Comparison of ENCODE assay signal across 25 cellular contexts in the genomic region with DNA sequence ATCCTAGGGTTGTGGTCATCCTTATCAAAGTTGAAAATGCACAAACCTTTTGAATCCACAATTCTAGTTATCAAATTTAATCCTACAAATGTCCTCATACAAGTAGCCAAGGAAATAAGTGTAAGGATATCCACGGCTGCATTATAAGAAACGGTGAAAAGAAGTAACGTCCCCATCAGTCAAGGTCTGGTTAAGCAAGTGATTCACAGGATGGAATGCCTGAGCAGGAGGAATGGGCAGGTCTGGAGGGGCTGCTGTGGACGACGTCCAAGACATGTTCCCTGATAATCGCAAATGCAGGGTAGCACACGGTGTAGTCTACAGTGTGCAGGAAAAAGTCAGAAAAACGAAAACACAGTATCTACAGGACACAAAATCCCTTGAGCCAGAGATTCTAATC.
DNase-seq lines count a peak whose midpoint lies in the region; ATAC-seq, FAIRE-seq and TF ChIP-seq lines count a peak whose summit lies in the region.
"Had no signal": no experiment of that assay in that cellular context is flagged by ENCODE, and none has a peak within 500 bp of the region (broad histone marks: within the 10 kb centered on the region; RNA-seq: fewer than 3 reads in every experiment).

No MANE protein-coding gene starts in this region.

- H3K79me2 ChIP-seq in astrocyte (ENCODE audit: insufficient read depth, low read length) = no peaks in the 10 kb centered on the region

- peaks cover 26% of the 10 kb centered on the region for H3K36me3 Mint-ChIP-seq in WTC11
- peaks cover 25% of the 10 kb centered on the region for H3K36me3 Mint-ChIP-seq in astrocyte (ENCODE audit: low read depth, unreplicated experiment)
- H3K36me3 Mint-ChIP-seq in activated CD8-positive, alpha-beta T cell treated with anti-CD3 and anti-CD28 coated beads for 36 hours (ENCODE audit: low read depth) = no peaks in the 10 kb centered on the region

- CTCF ChIA-PET in WTC11 (lab: Charles Lee) = interaction anchor here (0.6 to 1.6 kb wide), 2 partner anchors 35 to 43 kb away, joined by 3 to 4 read pairs; no protein-coding TSS in a partner anchor
- CTCF ChIA-PET in activated CD8-positive, alpha-beta T cell treated with anti-CD3 and anti-CD28 coated beads for 36 hours (lab: Charles Lee) = no interaction called here

- no peak overlapping the region for H3K4me3 ChIP-seq in astrocyte (ENCODE audit: insufficient read depth, low read depth, low read length)
- H3K4me3 ChIP-seq in ovary = no peak overlapping the region
- H3K4me3 ChIP-seq: K562, SJCRH30 had no signal

- no peak overlapping the region for H3K4me2 ChIP-seq in astrocyte (ENCODE audit: low read length)

- H3K9me3 ChIP-seq in astrocyte (ENCODE audit: insufficient read depth, low read depth, low read length) (no peaks in the 10 kb centered on the region), ovary (no peaks in the 10 kb centered on the region)
- H3K9me3 ChIP-seq: SJCRH30 had no signal

- H3K36me3 ChIP-seq in astrocyte (ENCODE audit: insufficient read depth, low read length) (no peaks in the 10 kb centered on the region), ovary (no peaks in the 10 kb centered on the region)
- H3K36me3 ChIP-seq: SJCRH30 had no signal

- H3K27ac ChIP-seq in astrocyte (ENCODE audit: low read depth, low read length) (no peak overlapping the region), ovary (no peak overlapping the region)
- H3K27ac ChIP-seq: SJCRH30 had no signal

- DNase-seq in WTC11 (ENCODE audit: low spot score) (peak; percentile 1), astrocyte (ENCODE audit: low read depth) (peak; percentile 3), left lobe of liver (ENCODE audit: low spot score) (peak; percentile 15), ovary (peak in 3 of 5 donors; percentile 4 to 32 (median 25)), frontal cortex (ENCODE audit: low spot score in 2 of 2) (no peak), NCI-H1417 treated with DMSO at 0.1 percent for 48 hours (lab: John Stamatoyannopoulos, UW) (no peak)
- no peak for DNase-seq in activated CD8-positive, alpha-beta T cell treated with anti-CD3 and anti-CD28 coated beads for 36 hours
- DNase-seq: C1 segment of cervical spinal cord; CD4-positive, alpha-beta memory T cell; COR-L47; DMS53; GOT3; Kasumi-1; NCI-H1694; NCI-H2029 treated with DMSO at 0.1 percent for 48 hours; NCI-H446 treated with DMSO at 0.1 percent for 48 hours; NCI-H526; NCI-H82; NK-92 treated with Interleukin-12 subunit alpha and Interleukin-12 subunit beta, amount 100 ng/mL, for 24 hours; PC-3; SJCRH30 had no signal

- intact Hi-C loops in ovary (cut with DNase I) = no loop called here
- intact Hi-C loops in activated CD8-positive, alpha-beta T cell treated with anti-CD3 and anti-CD28 coated beads for 36 hours (cut with micrococcal nuclease) = no loop called here

- no peaks in the 10 kb centered on the region for H4K20me1 ChIP-seq in astrocyte (ENCODE audit: insufficient read depth, low read length)

- WGBS in ovary, 3 donors = 5 to 19% (median 16%) methylated on average over 8 of the region's 8 CpGs

- H3K27ac Mint-ChIP-seq in WTC11 = no peak overlapping the region
- H3K27ac Mint-ChIP-seq in astrocyte (ENCODE audit: unreplicated experiment) = no peak overlapping the region
- H3K27ac Mint-ChIP-seq in activated CD8-positive, alpha-beta T cell treated with anti-CD3 and anti-CD28 coated beads for 36 hours = no peak overlapping the region
- H3K27ac Mint-ChIP-seq: CD4-positive, alpha-beta memory T cell had no signal

- no peaks in the 10 kb centered on the region for H3K27me3 ChIP-seq in astrocyte (ENCODE audit: insufficient read depth, low read length)
- no peaks in the 10 kb centered on the region for H3K27me3 ChIP-seq in ovary
- H3K27me3 ChIP-seq: SJCRH30 had no signal

- H3K27me3 Mint-ChIP-seq in WTC11 (ENCODE audit: low read depth) = peaks cover 5% of the 10 kb centered on the region
- peaks cover 2% of the 10 kb centered on the region for H3K27me3 Mint-ChIP-seq in astrocyte (ENCODE audit: low read depth, unreplicated experiment)
- H3K27me3 Mint-ChIP-seq in activated CD8-positive, alpha-beta T cell treated with anti-CD3 and anti-CD28 coated beads for 36 hours = no peaks in the 10 kb centered on the region

- no peak for TF ChIP-seq EP300 in ovary (IDR thresholded peaks at IDR 0.05)

- H3K4me1 ChIP-seq in astrocyte (ENCODE audit: insufficient read depth, low read length) = no peaks in the 10 kb centered on the region
- peaks cover 13% of the 10 kb centered on the region for H3K4me1 ChIP-seq in ovary (ENCODE audit: insufficient read depth)
- H3K4me1 ChIP-seq: SJCRH30 had no signal

- TF ChIP-seq POLR2A in ovary (IDR thresholded peaks at IDR 0.05) = no peak

- TF ChIP-seq CTCF in WTC11 (IDR thresholded peaks at IDR 0.05) = no peak
- no peak for TF ChIP-seq CTCF in astrocyte (IDR thresholded peaks at IDR 0.05; ENCODE audit: insufficient read depth, low read depth, low read length)
- no peak for TF ChIP-seq CTCF in ovary (IDR thresholded peaks at IDR 0.05)
- TF ChIP-seq CTCF in activated CD8-positive, alpha-beta T cell treated with anti-CD3 and anti-CD28 coated beads for 36 hours (IDR thresholded peaks at IDR 0.05) = no peak

- peaks cover 25% of the 10 kb centered on the region for H3K9me3 Mint-ChIP-seq in WTC11
- H3K9me3 Mint-ChIP-seq in astrocyte (ENCODE audit: unreplicated experiment) = peaks cover 23% of the 10 kb centered on the region
- peaks cover 10% of the 10 kb centered on the region for H3K9me3 Mint-ChIP-seq in activated CD8-positive, alpha-beta T cell treated with anti-CD3 and anti-CD28 coated beads for 36 hours

- no peak overlapping the region for H2AFZ ChIP-seq in astrocyte (ENCODE audit: low read depth, low read length)

- H3K4me3 Mint-ChIP-seq in WTC11 = no peak overlapping the region
- H3K4me3 Mint-ChIP-seq in astrocyte (ENCODE audit: unreplicated experiment) = no peak overlapping the region
- no peak overlapping the region for H3K4me3 Mint-ChIP-seq in activated CD8-positive, alpha-beta T cell treated with anti-CD3 and anti-CD28 coated beads for 36 hours
- H3K4me3 Mint-ChIP-seq: CD4-positive, alpha-beta memory T cell had no signal

- FAIRE-seq in astrocyte (lab: Jason Lieb, UNC) (no peak), frontal cortex (lab: Jason Lieb, UNC) (no peak)
- FAIRE-seq: G401.6, HTR-8/SVneo, K562 had no signal

- ATAC-seq in WTC11 = no peak
- ATAC-seq in left lobe of liver = no peak
- ATAC-seq in GM21526 (IDR thresholded peaks at IDR 0.05; ENCODE audit: low FRiP score, unreplicated experiment) = no peak
- ATAC-seq in activated CD8-positive, alpha-beta T cell treated with anti-CD3 and anti-CD28 coated beads for 36 hours = no peak
- ATAC-seq: K562, PC-3 had no signal

- H3K4me1 Mint-ChIP-seq in WTC11 (peaks cover 30% of the 10 kb centered on the region), astrocyte (ENCODE audit: low read depth, unreplicated experiment) (peaks cover 12% of the 10 kb centered on the region)
- H3K4me1 Mint-ChIP-seq in activated CD8-positive, alpha-beta T cell treated with anti-CD3 and anti-CD28 coated beads for 36 hours (ENCODE audit: low read depth) = no peaks in the 10 kb centered on the region

- H3K9ac ChIP-seq in astrocyte (ENCODE audit: low read length) = no peak overlapping the region

- POLR2A ChIA-PET in WTC11 (lab: Charles Lee) = no interaction called here
- POLR2A ChIA-PET in activated CD8-positive, alpha-beta T cell treated with anti-CD3 and anti-CD28 coated beads for 36 hours (lab: Charles Lee) = no interaction called here

TF ChIP-seq in WTC11, 78 proteins besides CTCF, POLR2A, EP300 and RAD21:
- TF ChIP-seq, protein P1, sequence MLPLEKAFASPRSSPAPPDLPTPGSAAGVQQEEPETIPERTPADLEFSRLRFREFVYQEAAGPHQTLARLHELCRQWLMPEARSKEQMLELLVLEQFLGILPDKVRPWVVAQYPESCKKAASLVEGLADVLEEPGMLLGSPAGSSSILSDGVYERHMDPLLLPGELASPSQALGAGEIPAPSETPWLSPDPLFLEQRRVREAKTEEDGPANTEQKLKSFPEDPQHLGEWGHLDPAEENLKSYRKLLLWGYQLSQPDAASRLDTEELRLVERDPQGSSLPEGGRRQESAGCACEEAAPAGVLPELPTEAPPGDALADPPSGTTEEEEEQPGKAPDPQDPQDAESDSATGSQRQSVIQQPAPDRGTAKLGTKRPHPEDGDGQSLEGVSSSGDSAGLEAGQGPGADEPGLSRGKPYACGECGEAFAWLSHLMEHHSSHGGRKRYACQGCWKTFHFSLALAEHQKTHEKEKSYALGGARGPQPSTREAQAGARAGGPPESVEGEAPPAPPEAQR (CRISPR knock-in tag; IDR thresholded peaks at IDR 0.05) = no peak
- TF ChIP-seq, protein P2, sequence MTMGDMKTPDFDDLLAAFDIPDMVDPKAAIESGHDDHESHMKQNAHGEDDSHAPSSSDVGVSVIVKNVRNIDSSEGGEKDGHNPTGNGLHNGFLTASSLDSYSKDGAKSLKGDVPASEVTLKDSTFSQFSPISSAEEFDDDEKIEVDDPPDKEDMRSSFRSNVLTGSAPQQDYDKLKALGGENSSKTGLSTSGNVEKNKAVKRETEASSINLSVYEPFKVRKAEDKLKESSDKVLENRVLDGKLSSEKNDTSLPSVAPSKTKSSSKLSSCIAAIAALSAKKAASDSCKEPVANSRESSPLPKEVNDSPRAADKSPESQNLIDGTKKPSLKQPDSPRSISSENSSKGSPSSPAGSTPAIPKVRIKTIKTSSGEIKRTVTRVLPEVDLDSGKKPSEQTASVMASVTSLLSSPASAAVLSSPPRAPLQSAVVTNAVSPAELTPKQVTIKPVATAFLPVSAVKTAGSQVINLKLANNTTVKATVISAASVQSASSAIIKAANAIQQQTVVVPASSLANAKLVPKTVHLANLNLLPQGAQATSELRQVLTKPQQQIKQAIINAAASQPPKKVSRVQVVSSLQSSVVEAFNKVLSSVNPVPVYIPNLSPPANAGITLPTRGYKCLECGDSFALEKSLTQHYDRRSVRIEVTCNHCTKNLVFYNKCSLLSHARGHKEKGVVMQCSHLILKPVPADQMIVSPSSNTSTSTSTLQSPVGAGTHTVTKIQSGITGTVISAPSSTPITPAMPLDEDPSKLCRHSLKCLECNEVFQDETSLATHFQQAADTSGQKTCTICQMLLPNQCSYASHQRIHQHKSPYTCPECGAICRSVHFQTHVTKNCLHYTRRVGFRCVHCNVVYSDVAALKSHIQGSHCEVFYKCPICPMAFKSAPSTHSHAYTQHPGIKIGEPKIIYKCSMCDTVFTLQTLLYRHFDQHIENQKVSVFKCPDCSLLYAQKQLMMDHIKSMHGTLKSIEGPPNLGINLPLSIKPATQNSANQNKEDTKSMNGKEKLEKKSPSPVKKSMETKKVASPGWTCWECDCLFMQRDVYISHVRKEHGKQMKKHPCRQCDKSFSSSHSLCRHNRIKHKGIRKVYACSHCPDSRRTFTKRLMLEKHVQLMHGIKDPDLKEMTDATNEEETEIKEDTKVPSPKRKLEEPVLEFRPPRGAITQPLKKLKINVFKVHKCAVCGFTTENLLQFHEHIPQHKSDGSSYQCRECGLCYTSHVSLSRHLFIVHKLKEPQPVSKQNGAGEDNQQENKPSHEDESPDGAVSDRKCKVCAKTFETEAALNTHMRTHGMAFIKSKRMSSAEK (CRISPR knock-in tag; IDR thresholded peaks at IDR 0.05; ENCODE audit: borderline replicate concordance) = no peak
- no peak for TF ChIP-seq MXD4 (CRISPR knock-in tag; IDR thresholded peaks at IDR 0.05; ENCODE audit: borderline replicate concordance)

Comparison
In these comparisons a context has a peak if more than half of its experiments do, and no peak if none do; other contexts are left out.
1. DNase-seq: peak in WTC11 (single experiment), astrocyte (single experiment), left lobe of liver (single experiment) and ovary (3 of 5); none in frontal cortex (0 of 2), NCI-H1417 treated with DMSO at 0.1 percent for 48 hours (single experiment) and activated CD8-positive, alpha-beta T cell treated with anti-CD3 and anti-CD28 coated beads for 36 hours (single experiment).